9 cellular contexts compared by ENCODE assay signal in the genomic region with DNA sequence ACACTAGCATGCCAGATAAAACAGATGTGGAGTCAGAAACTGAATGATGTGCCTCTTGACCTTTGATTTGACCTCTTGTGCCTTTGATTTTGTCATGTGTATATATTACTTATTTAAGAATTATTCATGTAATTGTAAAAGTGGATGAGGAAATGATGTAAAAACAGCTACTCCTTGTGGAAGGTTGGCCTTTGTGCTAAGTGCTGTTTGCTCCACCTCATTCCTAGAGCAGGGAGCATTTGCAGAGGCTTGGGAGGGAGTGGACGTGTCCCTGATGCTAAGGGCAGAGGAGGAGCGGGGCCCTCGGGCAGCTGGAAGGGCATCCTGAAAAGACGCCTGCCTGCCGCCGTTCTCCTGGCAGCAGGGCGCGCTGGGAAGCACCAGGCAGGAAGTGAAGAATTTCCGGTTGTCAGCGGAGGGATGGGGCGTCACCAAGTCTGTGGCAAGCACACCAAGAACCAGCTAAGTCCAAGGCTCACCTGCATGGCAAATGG.
DNase-seq lines count a peak whose midpoint lies in the region; ATAC-seq and TF ChIP-seq lines count a peak whose summit lies in the region.
"Had no signal": no experiment of that assay in that cellular context is flagged by ENCODE, and none has a peak within 500 bp of the region (broad histone marks: within the 10 kb centered on the region; RNA-seq: fewer than 3 reads in every experiment).

No MANE protein-coding gene starts in this region.

- ATAC-seq in T-cell (replicated peaks in 1 of 4): peak; percentile 57 to 85 (median 76)

- H3K4me1 ChIP-seq in skeletal muscle satellite cell (ENCODE audit: control insufficient read depth, insufficient read depth, low read length): peaks cover 49% of the 10 kb centered on the region

- H3K9me3 Mint-ChIP-seq in T-cell (no peaks in the 10 kb centered on the region), endothelial cell (ENCODE audit: unreplicated experiment) (no peaks in the 10 kb centered on the region), CD14-positive monocyte (peaks cover 0 to 2% (median under 1%) of the 10 kb centered on the region in 7 donors)

- H3K36me3 ChIP-seq in skeletal muscle satellite cell (ENCODE audit: insufficient read depth, low read length): no peaks in the 10 kb centered on the region

- DNase-seq in GM03348 (ENCODE audit: low spot score) (peak; percentile 71), T-cell (peak in 17 of 34 experiments; percentile 3 to 44 (median 12)), endothelial cell (ENCODE audit: low spot score) (no peak), NCI-H2227 treated with DMSO at 0.1 percent for 48 hours (lab: John Stamatoyannopoulos, UW) (no peak), CD14-positive monocyte (ENCODE audit: low spot score) (no peak), SIG-M5 treated with dmso at 0.1 percent for 504 hours (lab: John Stamatoyannopoulos, UW; ENCODE audit: unreplicated experiment) (no peak), NCI-H524 treated with DMSO at 0.1 percent for 48 hours (lab: John Stamatoyannopoulos, UW) (no peak)

- TF ChIP-seq CTCF in endothelial cell (IDR thresholded peaks at IDR 0.05; ENCODE audit: unreplicated experiment) (no peak), CD14-positive monocyte (IDR thresholded peaks at IDR 0.05) (no peak)

- CTCF ChIA-PET in T-cell (lab: Charles Lee): no interaction called here

- peak overlapping the region; percentile 42 for H3K4me3 ChIP-seq in skeletal muscle satellite cell (ENCODE audit: low read length)

- H3K4me3 Mint-ChIP-seq in T-cell (peak overlapping the region; percentile 64 to 82 (median 72)), endothelial cell (ENCODE audit: unreplicated experiment) (peak overlapping the region; percentile 33), CD14-positive monocyte (peak overlapping the region in 1 of 2 donors; percentile 64)
- H3K4me3 Mint-ChIP-seq: memory B cell had no signal

- peak overlapping the region; percentile 72 for H3K4me2 ChIP-seq in skeletal muscle satellite cell (ENCODE audit: low read length)

- no peaks in the 10 kb centered on the region for H3K27me3 ChIP-seq in skeletal muscle satellite cell (ENCODE audit: control insufficient read depth, insufficient read depth, low read length)

- H3K27ac Mint-ChIP-seq in T-cell: peak overlapping the region; percentile 80 to 83
- H3K27ac Mint-ChIP-seq in endothelial cell (ENCODE audit: unreplicated experiment): no peak overlapping the region
- H3K27ac Mint-ChIP-seq in CD14-positive monocyte: no peak overlapping the region
- H3K27ac Mint-ChIP-seq: memory B cell had no signal

- no peaks in the 10 kb centered on the region for H3K9me3 ChIP-seq in skeletal muscle satellite cell (replicated peaks; ENCODE audit: low read length)

- H3K4me1 Mint-ChIP-seq in T-cell (peaks cover 29 to 32% (median 30%) of the 10 kb centered on the region in 3 donors), endothelial cell (ENCODE audit: unreplicated experiment) (peaks cover 4% of the 10 kb centered on the region), CD14-positive monocyte (peaks cover 6% of the 10 kb centered on the region)
- H3K4me1 Mint-ChIP-seq: memory B cell had no signal

- no peaks in the 10 kb centered on the region for H3K36me3 Mint-ChIP-seq in T-cell
- peaks cover 4% of the 10 kb centered on the region for H3K36me3 Mint-ChIP-seq in endothelial cell (ENCODE audit: low read depth, unreplicated experiment)
- no peaks in the 10 kb centered on the region for H3K36me3 Mint-ChIP-seq in CD14-positive monocyte
- H3K36me3 Mint-ChIP-seq: memory B cell had no signal

- H3K9ac ChIP-seq in skeletal muscle satellite cell (ENCODE audit: low read depth, low read length): peak overlapping the region; percentile 49

- intact Hi-C loops in CD14-positive monocyte (cut with micrococcal nuclease): no loop called here

- POLR2A ChIA-PET in T-cell (lab: Charles Lee): no interaction called here

- H3K27me3 Mint-ChIP-seq in T-cell (no peaks in the 10 kb centered on the region), endothelial cell (ENCODE audit: unreplicated experiment) (peaks cover 6% of the 10 kb centered on the region), CD14-positive monocyte (ENCODE audit: low read depth in 3 of 3) (peaks cover 4 to 9% (median 8%) of the 10 kb centered on the region in 3 donors)

Comparison
In these comparisons a context has a peak if more than half of its experiments do, and no peak if none do; other contexts are left out.
1. H3K27ac Mint-ChIP-seq: peak in T-cell (2 of 2); none in endothelial cell (single experiment) and CD14-positive monocyte (0 of 7).